ENCODE assay signal across 8 cellular contexts in genomic region chr16:14937143-14937542, GRCh38. TPM values are rescaled to one million over a fixed set of nuclear protein-coding genes. Genes with fewer than 3 reads are reported as not detected.
DNase-seq lines count a peak whose midpoint lies in the region; ATAC-seq and TF ChIP-seq lines count a peak whose summit lies in the region.
"Not testable (repeated sequence)": the region's sequence is repeated elsewhere in the genome, so short reads cannot be mapped to it uniquely, and the experiment has no call there.

Gene NPIPA1, plus strand, starts transcription at chr16:14937443. Its CDS starts 0 bp downstream, at chr16:14937443.

- not testable (repeated sequence) for H3K4me1 ChIP-seq in GM23248 (ENCODE audit: insufficient read depth); SK-N-SH (ENCODE audit: control insufficient read depth in 1 of 2, insufficient read depth in 2 of 2, low read depth in 1 of 2, low read length in 1 of 2); endodermal cell (ENCODE audit: control insufficient read depth, insufficient read depth, low read length); heart left ventricle; prostate gland (replicated peaks)

- not testable (repeated sequence) for H3K36me3 ChIP-seq in GM23248 (ENCODE audit: low read depth); SK-N-SH (replicated peaks in 1 of 2; ENCODE audit: control insufficient read depth in 1 of 2, insufficient read depth in 2 of 2, low read length in 1 of 2); endodermal cell (ENCODE audit: control insufficient read depth, insufficient read depth, low read length); heart left ventricle; prostate gland

- not testable (repeated sequence) for H3K27me3 Mint-ChIP-seq in endodermal cell (ENCODE audit: insufficient read depth); type B pancreatic cell

- CTCF ChIA-PET in SK-N-SH (lab: Yijun Ruan, JAX), result not testable (repeated sequence)

- POLR2A ChIA-PET in SK-N-SH (lab: Yijun Ruan, JAX), result not testable (repeated sequence)

- in situ Hi-C loops in GM23248 (cut with MboI), result not testable (repeated sequence)

- H3K4me3 Mint-ChIP-seq in endodermal cell, type B pancreatic cell: not testable (repeated sequence)

- not testable (repeated sequence) for ATAC-seq in activated naive CD4-positive, alpha-beta T cell treated with anti-CD3 and anti-CD28 coated beads, Interleukin-2, amount 50 U/mL, for 72 hours; heart left ventricle

- not testable (repeated sequence) for TF ChIP-seq RAD21 in SK-N-SH (IDR thresholded peaks at IDR 0.05; ENCODE audit: low read length)

- H3K4me3 ChIP-seq in GM23248; SK-N-SH (ENCODE audit: low read depth in 2 of 2, low read length in 1 of 2); endodermal cell (ENCODE audit: low read length); heart left ventricle; prostate gland: not testable (repeated sequence)

- not testable (repeated sequence) for H3K4me1 Mint-ChIP-seq in endodermal cell; type B pancreatic cell (ENCODE audit: unreplicated experiment)

- TF ChIP-seq EP300 in SK-N-SH (IDR thresholded peaks at IDR 0.05; ENCODE audit: borderline replicate concordance in 1 of 2, low read depth in 1 of 2, low read length in 1 of 2), result not testable (repeated sequence)

- not testable (repeated sequence) for H3F3A ChIP-seq in GM23248 (ENCODE audit: insufficient read depth); SK-N-SH (replicated peaks; ENCODE audit: insufficient read depth)

- H3K27ac ChIP-seq in GM23248; SK-N-SH (ENCODE audit: low read depth in 2 of 2, low read length in 1 of 2); endodermal cell (ENCODE audit: low read depth, low read length); heart left ventricle; prostate gland: not testable (repeated sequence)

- H3K9me3 Mint-ChIP-seq in activated naive CD4-positive, alpha-beta T cell treated with anti-CD3 and anti-CD28 coated beads, Interleukin-2, amount 50 U/mL, for 72 hours; endodermal cell; type B pancreatic cell: not testable (repeated sequence)

- H2AFZ ChIP-seq in GM23248; SK-N-SH (ENCODE audit: low read depth): not testable (repeated sequence)

- TF ChIP-seq CTCF in SK-N-SH (IDR thresholded peaks at IDR 0.05); endodermal cell (conservative IDR thresholded peaks at IDR 0.05); heart left ventricle (IDR thresholded peaks at IDR 0.05); prostate gland (IDR thresholded peaks at IDR 0.05); type B pancreatic cell (conservative IDR thresholded peaks at IDR 0.05): not testable (repeated sequence)

- H3K4me2 ChIP-seq in GM23248 (ENCODE audit: unreplicated experiment); SK-N-SH: not testable (repeated sequence)

- not testable (repeated sequence) for H3K36me3 Mint-ChIP-seq in activated naive CD4-positive, alpha-beta T cell treated with anti-CD3 and anti-CD28 coated beads, Interleukin-2, amount 50 U/mL, for 72 hours; endodermal cell (ENCODE audit: low read depth); type B pancreatic cell

- H3K9ac ChIP-seq in GM23248; SK-N-SH; endodermal cell (ENCODE audit: extremely low read depth, low read length, poor library complexity, severe bottlenecking): not testable (repeated sequence)

- not testable (repeated sequence) for H3K9me3 ChIP-seq in GM23248 (ENCODE audit: low read depth); SK-N-SH; endodermal cell (ENCODE audit: control insufficient read depth, low read length); heart left ventricle; prostate gland

- DNase-seq in GM23248; SK-N-SH; activated naive CD4-positive, alpha-beta T cell treated with anti-CD3 and anti-CD28 coated beads, Interleukin-2, amount 50 U/mL, for 72 hours (ENCODE audit: low spot score in 2 of 2); endodermal cell; heart left ventricle; lung microvascular endothelial cell (ENCODE audit: low read depth in 2 of 2); prostate gland (ENCODE audit: low spot score); type B pancreatic cell (ENCODE audit: extremely low spot score, unreplicated experiment): not testable (repeated sequence)

- H3K27me3 ChIP-seq in GM23248 (replicated peaks; ENCODE audit: insufficient read depth); SK-N-SH (ENCODE audit: insufficient read depth); endodermal cell (ENCODE audit: control insufficient read depth, insufficient read depth, low read length, poor library complexity, severe bottlenecking); heart left ventricle; prostate gland (replicated peaks; ENCODE audit: insufficient read depth): not testable (repeated sequence)

- H3K27ac Mint-ChIP-seq in activated naive CD4-positive, alpha-beta T cell treated with anti-CD3 and anti-CD28 coated beads, Interleukin-2, amount 50 U/mL, for 72 hours; endodermal cell; type B pancreatic cell: not testable (repeated sequence)

- not testable (repeated sequence) for H3K9me2 ChIP-seq in GM23248 (ENCODE audit: insufficient read depth); SK-N-SH

- not testable (repeated sequence) for H4K20me1 ChIP-seq in GM23248 (ENCODE audit: insufficient read depth); SK-N-SH (ENCODE audit: insufficient read depth)

- intact Hi-C loops in heart left ventricle (cut with DNase I); prostate gland (cut with DNase I): not testable (repeated sequence)

- H3K79me2 ChIP-seq in GM23248 (ENCODE audit: insufficient read depth); SK-N-SH (ENCODE audit: insufficient read depth): not testable (repeated sequence)

- not testable (repeated sequence) for TF ChIP-seq POLR2A in heart left ventricle (IDR thresholded peaks at IDR 0.05); prostate gland (IDR thresholded peaks at IDR 0.05)

- no CpG with 5 or more reads among the region's 4 CpGs for WGBS in GM23248 (ENCODE audit: low coverage in 1 of 2, low lambda C conversion rate in 2 of 2, missing lambda C conversion rate in 2 of 2), 2 experiments
- no CpG with 5 or more reads among the region's 4 CpGs for WGBS in SK-N-SH (ENCODE audit: low lambda C conversion rate)
- no CpG with 5 or more reads among the region's 4 CpGs for WGBS in endodermal cell (ENCODE audit: insufficient coverage in 1 of 2, insufficient read length in 1 of 2), 2 experiments
- no CpG with 5 or more reads among the region's 4 CpGs for WGBS in heart left ventricle, 4 donors
- WGBS in prostate gland, result no CpG with 5 or more reads among the region's 4 CpGs

RNA-seq across cellular contexts. Expression of gene NPIPA1, which starts in this region (rescaled TPM):
- 73.2 and 78.5 TPM in 2 replicates for total RNA-seq in GM23248 (2014; rRNA removed; shearing (Covaris generic))
- polyA plus RNA-seq in GM23248 (2016; fragmentation: Nextera tagmentation; extraction: Ambion mirVana), result 29.8 and 41.1 TPM in 2 replicates
- polyA plus RNA-seq in SK-N-SH (2012; rRNA removed), result 66.7 and 75.7 TPM in 2 replicates
- polyA plus RNA-seq in SK-N-SH (2012; cell fraction: cytosol; rRNA removed), result 45.6 and 48.0 TPM in 2 replicates
- polyA plus RNA-seq in SK-N-SH (2012; cell fraction: nucleus; rRNA removed), result 149 and 308 TPM in 2 replicates
- 100 to 1,000 TPM in 1 of 2 donors, 10 to 100 TPM in 1; 85.7 to 106 TPM for total RNA-seq in activated naive CD4-positive, alpha-beta T cell treated with anti-CD3 and anti-CD28 coated beads, Interleukin-2, amount 50 U/mL, for 72 hours
- total RNA-seq in endodermal cell, result 100 to 1,000 TPM; 177 to 183 TPM
- 97.9 TPM for polyA plus RNA-seq in endodermal cell (2013, experiment 1 of 2)
- 92.2 TPM for polyA plus RNA-seq in endodermal cell (2013, experiment 2 of 2)
- total RNA-seq in heart left ventricle, result 10 to 100 TPM; 24.7 to 54.2 (median 40.7) TPM
- polyA plus RNA-seq in heart left ventricle, result 10 to 100 TPM; 32.2 to 65.3 TPM
- total RNA-seq in lung microvascular endothelial cell, result 8.3 and 29.4 TPM in 2 replicates
- 100 to 1,000 TPM in 1 of 2 donors, 10 to 100 TPM in 1; 36.1 to 133 TPM for total RNA-seq in prostate gland
- total RNA-seq in type B pancreatic cell (ENCODE audit: low replicate concordance), result 84.4 and 199 TPM in 2 replicates
